11 cellular contexts compared by ENCODE assay signal in the genomic region with DNA sequence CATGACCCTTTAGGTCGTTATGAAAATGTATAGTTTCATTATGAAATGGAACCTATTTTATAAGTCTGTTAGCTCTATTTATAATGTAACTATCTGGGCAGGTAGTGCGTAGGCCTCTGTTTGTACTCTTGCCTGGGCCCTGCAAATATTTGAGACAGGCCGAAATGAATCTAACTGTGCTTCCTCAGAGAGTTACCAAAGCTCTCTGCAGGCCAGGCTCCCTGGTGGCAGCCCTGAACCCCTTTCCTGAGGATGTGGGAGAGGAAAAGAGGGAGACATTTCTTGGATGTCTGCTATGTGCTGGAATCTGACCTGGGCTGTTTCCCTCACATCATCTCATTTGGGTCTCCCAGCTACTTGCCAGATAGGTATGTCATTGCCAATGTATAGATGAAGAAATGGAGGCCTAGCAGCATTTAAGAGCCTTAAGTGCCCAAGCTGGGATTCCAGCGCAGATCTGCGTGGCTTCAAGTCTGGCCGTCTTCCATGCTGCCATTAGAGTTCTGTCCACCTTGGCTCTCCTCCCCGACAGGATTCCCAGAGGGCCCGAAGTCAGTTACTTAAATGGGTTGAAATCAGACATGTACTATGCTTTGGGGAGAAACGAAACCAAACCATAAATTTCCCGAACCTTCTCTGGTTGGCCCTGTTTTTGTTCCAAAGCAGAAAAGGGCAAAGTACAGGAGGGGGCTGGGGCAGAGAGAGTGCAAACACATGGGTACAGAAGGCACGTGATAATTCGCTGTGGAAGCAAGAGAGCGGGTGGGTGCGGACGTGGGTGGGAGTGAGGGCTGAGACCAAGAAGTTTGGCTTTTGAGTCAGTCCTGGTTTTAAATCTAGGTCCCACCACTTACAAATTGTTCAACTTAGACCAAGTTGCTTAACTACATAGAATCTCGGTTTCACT. TPM values are rescaled to one million over a fixed set of nuclear protein-coding genes. Genes with fewer than 3 reads are reported as not detected.
DNase-seq lines count a peak whose midpoint lies in the region; ATAC-seq and TF ChIP-seq lines count a peak whose summit lies in the region.
"Had no signal": no experiment of that assay in that cellular context is flagged by ENCODE, and none has a peak within 500 bp of the region (broad histone marks: within the 10 kb centered on the region; RNA-seq: fewer than 3 reads in every experiment).

No MANE protein-coding gene starts in this region.

- H2AFZ ChIP-seq in Karpas-422 (ENCODE audit: low read length) = no peak overlapping the region; the same call in 1 of the 2 replicates

- no peak overlapping the region for H3K9ac ChIP-seq in Karpas-422 (ENCODE audit: low read length)

- DNase-seq in activated T-cell treated with anti-CD3 and anti-CD28 coated beads for 48 hours (ENCODE audit: low read depth) (peak; percentile 73), mucosa of descending colon (no peak), Karpas-422 (no peak), amniotic stem cell (lab: John Stamatoyannopoulos, UW) (no peak), UCSD-AML1 (lab: John Stamatoyannopoulos, UW; ENCODE audit: unreplicated experiment) (no peak)
- peak; percentile 68 for DNase-seq in stimulated activated naive B cell treated with anti-CD40 and anti-IgM and Interleukin-4, amounts not matched to agents 10 μg/mL and 1 μg/mL and 100 μg/mL, for 72 hours
- DNase-seq: H9 had no signal

- H3K36me3 Mint-ChIP-seq in stimulated activated naive B cell treated with anti-CD40 and anti-IgM and Interleukin-4, amounts not matched to agents 10 μg/mL and 1 μg/mL and 100 μg/mL, for 72 hours = peaks cover 6 to 10% of the 10 kb centered on the region in 2 donors

- no peaks in the 10 kb centered on the region for H3K9me2 ChIP-seq in Karpas-422 (replicated peaks; ENCODE audit: insufficient read depth, low read length)

- H3K4me3 ChIP-seq in mucosa of descending colon (no peak overlapping the region), Karpas-422 (ENCODE audit: low read length) (no peak overlapping the region)
- H3K4me3 ChIP-seq: SK-N-MC had no signal

- ATAC-seq in GM21717 (IDR thresholded peaks at IDR 0.05; ENCODE audit: unreplicated experiment) (peak; percentile 2), mucosa of descending colon (peak; percentile 16), GM18502 (IDR thresholded peaks at IDR 0.05; ENCODE audit: poor library complexity, unreplicated experiment) (no peak)
- peak; percentile 30 to 35 for ATAC-seq in stimulated activated naive B cell treated with anti-CD40 and anti-IgM and Interleukin-4, amounts not matched to agents 10 μg/mL and 1 μg/mL and 100 μg/mL, for 72 hours (replicated peaks)

- peak overlapping the region; percentile 97 for H3K27ac Mint-ChIP-seq in stimulated activated naive B cell treated with anti-CD40 and anti-IgM and Interleukin-4, amounts not matched to agents 10 μg/mL and 1 μg/mL and 100 μg/mL, for 72 hours

- no peak overlapping the region for H3K27ac ChIP-seq in Karpas-422 (ENCODE audit: low read length)
- H3K27ac ChIP-seq: SK-N-MC had no signal

- intact Hi-C loops in mucosa of descending colon (cut with DNase I, micrococcal nuclease) = no loop called here

- H3K79me2 ChIP-seq in Karpas-422 (ENCODE audit: low read length) = no peaks in the 10 kb centered on the region

- H3K4me2 ChIP-seq in Karpas-422 (ENCODE audit: low read depth, low read length, poor library complexity, severe bottlenecking) = no peak overlapping the region

- H3K4me1 ChIP-seq in mucosa of descending colon (ENCODE audit: low read depth) (peaks cover 10% of the 10 kb centered on the region), Karpas-422 (ENCODE audit: low read length) (peaks cover 16% of the 10 kb centered on the region)

- H3K36me3 ChIP-seq in mucosa of descending colon (ENCODE audit: low read depth) = no peaks in the 10 kb centered on the region
- no peaks in the 10 kb centered on the region for H3K36me3 ChIP-seq in Karpas-422 (ENCODE audit: insufficient read depth, low read length)

- no peak for TF ChIP-seq CTCF in mucosa of descending colon (IDR thresholded peaks at IDR 0.05)

- peak overlapping the region; percentile 26 to 73 for H3K4me3 Mint-ChIP-seq in stimulated activated naive B cell treated with anti-CD40 and anti-IgM and Interleukin-4, amounts not matched to agents 10 μg/mL and 1 μg/mL and 100 μg/mL, for 72 hours
- H3K4me3 Mint-ChIP-seq: H9 had no signal

- H3K27me3 Mint-ChIP-seq in stimulated activated naive B cell treated with anti-CD40 and anti-IgM and Interleukin-4, amounts not matched to agents 10 μg/mL and 1 μg/mL and 100 μg/mL, for 72 hours = no peaks in the 10 kb centered on the region

- H3K27me3 ChIP-seq in Karpas-422 (ENCODE audit: low read length) = no peaks in the 10 kb centered on the region

- peaks cover 67 to 82% of the 10 kb centered on the region in 2 donors for H3K4me1 Mint-ChIP-seq in stimulated activated naive B cell treated with anti-CD40 and anti-IgM and Interleukin-4, amounts not matched to agents 10 μg/mL and 1 μg/mL and 100 μg/mL, for 72 hours

- H3K9me3 Mint-ChIP-seq in stimulated activated naive B cell treated with anti-CD40 and anti-IgM and Interleukin-4, amounts not matched to agents 10 μg/mL and 1 μg/mL and 100 μg/mL, for 72 hours = peaks cover 7 to 10% of the 10 kb centered on the region in 2 donors
- H3K9me3 Mint-ChIP-seq: H9 had no signal

- H3K9me3 ChIP-seq in mucosa of descending colon = no peaks in the 10 kb centered on the region
- H3K9me3 ChIP-seq in Karpas-422 (ENCODE audit: low read length) = no peaks in the 10 kb centered on the region

- no peaks in the 10 kb centered on the region for H4K20me1 ChIP-seq in Karpas-422 (ENCODE audit: insufficient read depth, low read depth, low read length)

RNA-seq across cellular contexts. Expression of a gene that starts 33.0 kb away (rescaled TPM):
- 1 to 10 TPM in 1 of 3 donors, under 1 TPM in 2; 0.44 to 3.2 (median 0.87) TPM for total RNA-seq in mucosa of descending colon
- not detected in 2 replicates for total RNA-seq in Karpas-422 (2014; rRNA removed; shearing (Covaris generic); ENCODE audit: low replicate concordance)
- total RNA-seq: G401 had no signal

RNA-seq across cellular contexts. Expression of a gene that starts 49.3 kb away (rescaled TPM):
- total RNA-seq in mucosa of descending colon = 10 to 100 TPM; 72.0 to 93.8 (median 87.9) TPM
- 68.6 and 72.2 TPM in 2 replicates for total RNA-seq in Karpas-422 (2014; rRNA removed; shearing (Covaris generic); ENCODE audit: low replicate concordance)

Comparison
In these comparisons a context has a peak if more than half of its experiments do, and no peak if none do; other contexts are left out.
1. DNase-seq: peak in activated T-cell treated with anti-CD3 and anti-CD28 coated beads for 48 hours (single experiment) and stimulated activated naive B cell treated with anti-CD40 and anti-IgM and Interleukin-4, amounts not matched to agents 10 μg/mL and 1 μg/mL and 100 μg/mL, for 72 hours (single experiment); none in mucosa of descending colon (0 of 3), Karpas-422 (single experiment), amniotic stem cell (single experiment) and UCSD-AML1 (single experiment).